ENCODE assay signal across 9 cellular contexts in the genomic region with DNA sequence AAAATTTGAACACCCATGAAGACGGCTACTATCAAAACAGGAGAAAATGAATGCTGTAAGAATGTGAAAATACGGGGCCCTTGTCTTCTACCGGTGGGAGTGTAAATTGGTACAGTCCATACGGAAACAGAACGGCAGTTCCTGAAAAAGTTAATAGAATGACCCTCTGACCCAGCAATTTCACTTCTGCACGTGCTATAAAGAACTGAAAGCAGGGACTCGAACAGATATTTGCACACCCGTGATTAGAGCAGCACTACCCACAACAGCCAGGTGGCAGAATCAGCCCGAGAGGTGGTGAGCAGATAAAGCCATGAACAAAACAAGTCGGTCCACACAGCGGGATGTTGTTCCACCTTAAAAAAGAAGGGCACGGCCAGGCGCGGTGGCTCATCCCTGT. TPM values are rescaled to one million over a fixed set of nuclear protein-coding genes. Genes with fewer than 3 reads are reported as not detected.
DNase-seq lines count a peak whose midpoint lies in the region; ATAC-seq lines count a peak whose summit lies in the region.
"Had no signal": no experiment of that assay in that cellular context is flagged by ENCODE, and none has a peak within 500 bp of the region (broad histone marks: within the 10 kb centered on the region; RNA-seq: fewer than 3 reads in every experiment).

No MANE protein-coding gene starts in this region.

- no peaks in the 10 kb centered on the region for H3K36me3 Mint-ChIP-seq in naive B cell

- H3K27ac Mint-ChIP-seq in naive B cell = peak overlapping the region in 3 of 6 donors; percentile 19 to 80 (median 44)

- peak; percentile 80 to 98 for DNase-seq in NOMO-1 (lab: John Stamatoyannopoulos, UW; ENCODE audit: unreplicated experiment in 2 of 2)
- DNase-seq in naive B cell = peak; percentile 77
- DNase-seq in NCI-H1092 (lab: John Stamatoyannopoulos, UW) = no peak
- DNase-seq in COLO829 (ENCODE audit: low spot score) = no peak
- no peak for DNase-seq in NCI-H510A treated with DMSO at 0.1 percent for 48 hours (lab: John Stamatoyannopoulos, UW)
- DNase-seq: erythroblast, GOT3 had no signal

- H3K9me3 Mint-ChIP-seq in naive B cell = no peaks in the 10 kb centered on the region

- ATAC-seq in GM18858 (IDR thresholded peaks at IDR 0.05; ENCODE audit: unreplicated experiment) (peak; percentile 60), HG02588 (IDR thresholded peaks at IDR 0.05; ENCODE audit: unreplicated experiment) (peak; percentile 48), naive B cell (ENCODE audit: low read depth in 2 of 2) (peak; percentile 91 to 92)

- H3K27me3 Mint-ChIP-seq in naive B cell = peaks cover 7 to 11% (median 8%) of the 10 kb centered on the region in 3 donors

- peak overlapping the region in 7 of 8 donors; percentile 1 to 80 (median 42) for H3K4me3 Mint-ChIP-seq in naive B cell

- H3K4me1 Mint-ChIP-seq in naive B cell = peaks cover 20 to 32% (median 32%) of the 10 kb centered on the region in 3 donors

RNA-seq across cellular contexts. Expression of a gene that starts 22.6 kb away (rescaled TPM):
- 10 to 100 TPM in 1 of 6 donors, 1 to 10 TPM in 5; 1.9 to 15.6 (median 5.8) TPM for polyA plus RNA-seq in naive B cell (ENCODE audit: low read depth in 6 of 6)

Comparison
In these comparisons a context has a peak if more than half of its experiments do, and no peak if none do; other contexts are left out.
1. DNase-seq: peak in NOMO-1 (2 of 2) and naive B cell (single experiment); none in NCI-H1092 (single experiment), COLO829 (single experiment) and NCI-H510A treated with DMSO at 0.1 percent for 48 hours (single experiment).
2. Peak in every context shown above with its lines, with median percentiles within 50 percentile points of each other: ATAC-seq.